ENCODE assay signal across 12 cellular contexts in the genomic region with DNA sequence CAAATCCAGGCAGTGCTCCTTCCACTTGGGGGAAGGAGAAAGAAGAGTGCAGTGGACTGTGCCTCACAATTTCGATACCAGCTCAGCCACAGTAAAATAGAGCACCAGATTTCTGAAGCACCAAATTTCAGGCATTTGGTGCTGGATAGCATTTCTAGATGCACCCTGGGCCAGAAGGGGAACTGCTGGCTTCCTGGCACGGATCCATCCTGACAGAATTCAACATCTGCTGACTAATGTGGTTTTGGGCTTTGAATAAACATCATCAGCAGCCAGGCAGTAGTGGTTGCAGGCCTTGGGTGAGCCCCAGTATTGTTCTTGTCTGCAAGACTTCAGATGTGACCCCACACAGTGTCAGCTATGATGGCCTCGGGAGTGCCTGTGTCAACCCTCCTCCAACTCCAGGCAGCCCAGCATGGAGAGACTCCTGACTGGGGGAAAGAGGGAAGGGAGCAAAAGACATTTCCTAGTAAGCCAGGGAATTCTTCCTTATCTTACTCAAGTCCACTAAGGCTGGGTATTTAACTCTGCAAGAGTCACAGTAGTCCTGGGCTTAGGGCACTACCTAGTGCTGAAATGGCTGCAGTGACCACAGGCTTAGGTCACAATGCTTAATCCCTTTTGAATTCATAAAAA.
A peak's percentile ranks its signal among the peaks of the same experiment; 100 is the strongest.
DNase-seq lines count a peak whose midpoint lies in the region; ATAC-seq and TF ChIP-seq lines count a peak whose summit lies in the region.
"Had no signal": no experiment of that assay in that cellular context is flagged by ENCODE, and none has a peak within 500 bp of the region (broad histone marks: within the 10 kb centered on the region; RNA-seq: fewer than 3 reads in every experiment).

No MANE protein-coding gene starts in this region.

- H3K4me3 ChIP-seq in heart right ventricle (no peak overlapping the region), right atrium auricular region (no peak overlapping the region), fibroblast of pulmonary artery (replicated peaks; ENCODE audit: low read depth, low read length) (no peak overlapping the region), stomach (no peak overlapping the region)
- H3K4me3 ChIP-seq: upper lobe of right lung had no signal

- no peak for TF ChIP-seq EP300 in stomach (IDR thresholded peaks at IDR 0.05)

- H3K36me3 ChIP-seq in heart right ventricle: no peaks in the 10 kb centered on the region
- H3K36me3 ChIP-seq in right atrium auricular region: no peaks in the 10 kb centered on the region
- H3K36me3 ChIP-seq in stomach: no peaks in the 10 kb centered on the region
- H3K36me3 ChIP-seq: upper lobe of right lung had no signal

- no peak overlapping the region for H3K27ac ChIP-seq in heart right ventricle
- H3K27ac ChIP-seq in right atrium auricular region: no peak overlapping the region
- H3K27ac ChIP-seq in stomach: no peak overlapping the region
- H3K27ac ChIP-seq: upper lobe of right lung had no signal

- DNase-seq in heart right ventricle (peak in 1 of 2 donors; percentile 12), right atrium auricular region (ENCODE audit: low spot score) (no peak), RKO (ENCODE audit: low spot score) (peak; percentile 9), fibroblast of pulmonary artery (ENCODE audit: low read depth) (peak; percentile 81), stomach (no peak), ecto neural progenitor cell (ENCODE audit: low spot score) (no peak)
- no peak for DNase-seq in stimulated activated CD4-positive, alpha-beta T cell treated with anti-CD3 and anti-CD28 coated beads, Interleukin-4, amount 100 ng/mL, for 24 hours
- no peak for DNase-seq in stimulated activated CD4-positive, alpha-beta T cell treated with anti-CD3 and anti-CD28 coated beads, Interleukin-15, amount 100 ng/mL, for 24 hours
- DNase-seq: stimulated activated CD4-positive, alpha-beta T cell treated with anti-CD3 and anti-CD28 coated beads, Interleukin-2, amount 100 ng/mL, for 48 hours; upper lobe of right lung had no signal

- 57 to 64% methylated on average over 3 of the region's 3 CpGs for WGBS in heart right ventricle, 2 donors
- 46 to 64% (median 56%) methylated on average over 3 of the region's 3 CpGs for WGBS in stomach, 5 donors

- peak in 6 of 8 donors; percentile 21 to 62 (median 43) for ATAC-seq in heart right ventricle
- ATAC-seq: activated CD4-positive, CD25-positive, alpha-beta regulatory T cell treated with anti-CD3 and anti-CD28 coated beads, Interleukin-2, amount 50 U/mL, for 24 hours; activated naive CD4-positive, alpha-beta T cell treated with anti-CD3 and anti-CD28 coated beads, Interleukin-2, amount 50 U/mL, for 72 hours; upper lobe of right lung had no signal

- H3K9me3 ChIP-seq in heart right ventricle (peaks cover 0 to 14% (median 0%) of the 10 kb centered on the region in 11 donors), right atrium auricular region (peaks cover 0 to 11% of the 10 kb centered on the region in 2 donors), stomach (no peaks in the 10 kb centered on the region)
- H3K9me3 ChIP-seq: upper lobe of right lung had no signal

- H3K27me3 ChIP-seq in heart right ventricle (no peaks in the 10 kb centered on the region), right atrium auricular region (no peaks in the 10 kb centered on the region), stomach (no peaks in the 10 kb centered on the region)
- H3K27me3 ChIP-seq: upper lobe of right lung had no signal

- intact Hi-C loops in heart right ventricle (cut with DNase I): no loop called here
- intact Hi-C loops in stomach (cut with DNase I; ENCODE audit: low total_unique reads): no loop called here

- H3K4me1 ChIP-seq in heart right ventricle (peaks cover 0 to 14% (median 0%) of the 10 kb centered on the region in 9 donors), right atrium auricular region (no peaks in the 10 kb centered on the region), stomach (peaks cover 0 to 6% (median 2%) of the 10 kb centered on the region in 4 donors)
- H3K4me1 ChIP-seq: upper lobe of right lung had no signal

- TF ChIP-seq CTCF in heart right ventricle (IDR thresholded peaks at IDR 0.05): no peak
- TF ChIP-seq CTCF in right atrium auricular region (IDR thresholded peaks at IDR 0.05): no peak
- TF ChIP-seq CTCF in fibroblast of pulmonary artery (IDR thresholded peaks at IDR 0.05; ENCODE audit: low read length, missing control alignments): no peak
- TF ChIP-seq CTCF in stomach (IDR thresholded peaks at IDR 0.05): no peak

- no peak for TF ChIP-seq POLR2A in stomach (IDR thresholded peaks at IDR 0.05)

Comparison
In these comparisons a context has a peak if more than half of its experiments do, and no peak if none do; other contexts are left out.
1. DNase-seq: peak in RKO (single experiment) and fibroblast of pulmonary artery (single experiment); none in right atrium auricular region (single experiment), stomach (single experiment), stimulated activated CD4-positive, alpha-beta T cell treated with anti-CD3 and anti-CD28 coated beads, Interleukin-4, amount 100 ng/mL, for 24 hours (single experiment), stimulated activated CD4-positive, alpha-beta T cell treated with anti-CD3 and anti-CD28 coated beads, Interleukin-15, amount 100 ng/mL, for 24 hours (single experiment) and ecto neural progenitor cell (single experiment).